In the genomic region with DNA sequence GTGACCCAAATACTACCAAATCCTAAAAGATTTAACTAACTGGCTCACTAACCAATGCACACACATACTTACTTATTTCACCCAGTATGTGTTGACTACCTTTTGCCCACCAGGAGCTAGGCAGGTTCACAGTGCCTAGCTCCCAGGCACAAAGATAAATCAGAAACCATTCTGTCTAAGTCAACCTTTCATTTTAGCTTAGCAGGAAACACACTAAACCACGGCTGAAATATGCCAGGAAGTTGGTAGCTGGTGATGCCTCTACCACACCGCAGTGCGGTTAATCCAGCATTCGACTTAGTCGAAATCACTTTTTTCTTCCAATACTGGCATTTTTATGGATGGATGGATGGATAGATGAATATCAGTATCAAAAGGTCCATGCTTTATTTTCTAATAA, we compare ENCODE assay signal across 21 cellular contexts.
"Had no signal": no experiment of that assay in that cellular context is flagged by ENCODE, and none has a peak within 500 bp of the region (broad histone marks: within the 10 kb centered on the region; RNA-seq: fewer than 3 reads in every experiment).

No MANE protein-coding gene starts in this region.

- H3K9ac ChIP-seq: KMS-11, SK-N-SH had no signal

- H3K4me2 ChIP-seq: KMS-11, SK-N-SH had no signal

- H3K9me3 ChIP-seq: MG63, SK-N-SH had no signal

- H3K36me3 ChIP-seq: MG63 had no signal

- H3K27me3 ChIP-seq: MG63 had no signal

- H3K27ac ChIP-seq: KMS-11 had no signal

- DNase-seq: IMR-90, MG63, NCI-H1092, NCI-H1105 treated with DMSO at 0.1 percent for 48 hours, NCI-H1417 treated with DMSO at 0.1 percent for 48 hours, NCI-H146, NCI-H187, NCI-H2029, NCI-H2081 treated with DMSO at 0.1 percent for 48 hours, NCI-H2171 treated with DMSO at 0.1 percent for 48 hours, NCI-H345, NCI-H524, NCI-H526 treated with DMSO at 0.1 percent for 48 hours, NCI-H748 treated with DMSO at 0.1 percent for 48 hours, Right ventricle myocardium superior, RPMI8226, SK-N-SH, SW 1271 had no signal

- H3K4me3 ChIP-seq: K562, MG63 had no signal

- H3K9me2 ChIP-seq: SK-N-SH had no signal

- ATAC-seq: HepG2, K562 had no signal
